Comparison of ENCODE assay signal across 20 cellular contexts in genomic region chr3:14823910-14824629, GRCh38. TPM values are rescaled to one million over a fixed set of nuclear protein-coding genes. Genes with fewer than 3 reads are reported as not detected.
DNase-seq lines count a peak whose midpoint lies in the region; ATAC-seq and TF ChIP-seq lines count a peak whose summit lies in the region.
"Had no signal": no experiment of that assay in that cellular context is flagged by ENCODE, and none has a peak within 500 bp of the region (broad histone marks: within the 10 kb centered on the region; RNA-seq: fewer than 3 reads in every experiment).

No MANE protein-coding gene starts in this region.

- H3K4me3 ChIP-seq in esophagus muscularis mucosa (no peak overlapping the region), trophoblast cell (ENCODE audit: low read depth, low read length) (no peak overlapping the region)
- H3K4me3 ChIP-seq: dorsolateral prefrontal cortex, SJCRH30 had no signal

- H3K23ac ChIP-seq in trophoblast cell (ENCODE audit: low read length): peak overlapping the region; percentile 70

- no peaks in the 10 kb centered on the region for H3K4me1 Mint-ChIP-seq in immature natural killer cell
- H3K4me1 Mint-ChIP-seq: naive thymus-derived CD8-positive, alpha-beta T cell; T-helper 17 cell had no signal

- no peaks in the 10 kb centered on the region for H3K79me1 ChIP-seq in trophoblast cell (ENCODE audit: low read length)

- H3K9me3 ChIP-seq in esophagus muscularis mucosa: no peaks in the 10 kb centered on the region
- no peaks in the 10 kb centered on the region for H3K9me3 ChIP-seq in trophoblast cell (ENCODE audit: insufficient read depth, low read depth, low read length)
- H3K9me3 ChIP-seq: SJCRH30 had no signal

- 83% methylated on average over 13 of the region's 13 CpGs for WGBS in esophagus muscularis mucosa
- no CpG with 5 or more reads among the region's 13 CpGs for WGBS in trophoblast cell (ENCODE audit: extremely low coverage, insufficient coverage, insufficient read length)

- no peak overlapping the region for H4K12ac ChIP-seq in trophoblast cell (ENCODE audit: low read depth, low read length)

- H3K4me3 Mint-ChIP-seq in immature natural killer cell: no peak overlapping the region
- H3K4me3 Mint-ChIP-seq: CD8-positive, alpha-beta T cell; naive thymus-derived CD8-positive, alpha-beta T cell; T-helper 17 cell had no signal

- TF ChIP-seq POLR2A in esophagus muscularis mucosa (IDR thresholded peaks at IDR 0.05; ENCODE audit: low read depth): no peak

- H3K27me3 Mint-ChIP-seq in immature natural killer cell (ENCODE audit: low read depth in 3 of 3): peaks cover 0 to 3% (median 0%) of the 10 kb centered on the region in 3 donors

- H2AK5ac ChIP-seq in trophoblast cell (ENCODE audit: low read length): no peak overlapping the region

- ATAC-seq in GM19023 (IDR thresholded peaks at IDR 0.05; ENCODE audit: unreplicated experiment) (no peak), HG02973 (IDR thresholded peaks at IDR 0.05; ENCODE audit: unreplicated experiment) (no peak), HG03442 (IDR thresholded peaks at IDR 0.05; ENCODE audit: unreplicated experiment) (no peak)
- ATAC-seq: CD8-positive, alpha-beta T cell; naive thymus-derived CD8-positive, alpha-beta T cell; T-helper 17 cell had no signal

- H3K36me3 Mint-ChIP-seq in immature natural killer cell: no peaks in the 10 kb centered on the region
- H3K36me3 Mint-ChIP-seq: CD8-positive, alpha-beta T cell; naive thymus-derived CD8-positive, alpha-beta T cell had no signal

- H3K27ac Mint-ChIP-seq in immature natural killer cell: no peak overlapping the region
- H3K27ac Mint-ChIP-seq: CD8-positive, alpha-beta T cell; T-helper 17 cell had no signal

- H3K14ac ChIP-seq in trophoblast cell (ENCODE audit: low read length): no peak overlapping the region

- H3K4ac ChIP-seq in trophoblast cell (ENCODE audit: low read depth, low read length): no peak overlapping the region

- H3K4me2 ChIP-seq in trophoblast cell (ENCODE audit: low read length): no peak overlapping the region

- H3K36me3 ChIP-seq in esophagus muscularis mucosa (peaks cover 0 to 25% (median 14%) of the 10 kb centered on the region in 4 donors), trophoblast cell (ENCODE audit: control insufficient read depth in 1 of 2, insufficient read depth in 2 of 2, low read length in 2 of 2) (peaks cover 14 to 21% of the 10 kb centered on the region in 2 experiments)
- H3K36me3 ChIP-seq: SJCRH30 had no signal

- no peak overlapping the region for H2BK5ac ChIP-seq in trophoblast cell (ENCODE audit: low read depth, low read length, poor library complexity)

- no peak overlapping the region for H2AFZ ChIP-seq in trophoblast cell (ENCODE audit: insufficient read depth, low read length, poor library complexity)

- peaks cover 12 to 29% (median 22%) of the 10 kb centered on the region in 4 donors for H3K4me1 ChIP-seq in esophagus muscularis mucosa
- peaks cover 4 to 16% of the 10 kb centered on the region in 2 experiments for H3K4me1 ChIP-seq in trophoblast cell (ENCODE audit: control insufficient read depth in 1 of 2, insufficient read depth in 2 of 2, low read length in 2 of 2)
- H3K4me1 ChIP-seq: SJCRH30 had no signal

- H3K18ac ChIP-seq in trophoblast cell (ENCODE audit: low read length): no peak overlapping the region

- H2BK120ac ChIP-seq in trophoblast cell (ENCODE audit: insufficient read depth, low read length, poor library complexity): no peak overlapping the region

- peak overlapping the region; percentile 68 for H3K27ac ChIP-seq in 22Rv1
- H3K27ac ChIP-seq in esophagus muscularis mucosa (replicated peaks in 1 of 4): peak overlapping the region in 3 of 4 donors; percentile 28 to 51 (median 41)
- H3K27ac ChIP-seq in trophoblast cell (ENCODE audit: low read depth, low read length): no peak overlapping the region
- H3K27ac ChIP-seq: SJCRH30 had no signal

- TF ChIP-seq CTCF in 22Rv1 (IDR thresholded peaks at IDR 0.05) (no peak), esophagus muscularis mucosa (IDR thresholded peaks at IDR 0.05) (no peak)

- intact Hi-C loops in esophagus muscularis mucosa (cut with DNase I): no loop called here

- no peak overlapping the region for H4K91ac ChIP-seq in trophoblast cell (ENCODE audit: low read depth, low read length)

- H3K9ac ChIP-seq in trophoblast cell (ENCODE audit: low read length): no peak overlapping the region

- H3K9me3 Mint-ChIP-seq in immature natural killer cell: no peaks in the 10 kb centered on the region
- H3K9me3 Mint-ChIP-seq: CD8-positive, alpha-beta T cell; naive thymus-derived CD8-positive, alpha-beta T cell had no signal

- H3K27me3 ChIP-seq in esophagus muscularis mucosa: peaks cover 0 to 11% (median 0%) of the 10 kb centered on the region in 4 donors
- no peaks in the 10 kb centered on the region for H3K27me3 ChIP-seq in trophoblast cell (ENCODE audit: insufficient read depth, low read length)
- H3K27me3 ChIP-seq: SJCRH30 had no signal

- H4K8ac ChIP-seq in trophoblast cell (ENCODE audit: low read depth, low read length): no peak overlapping the region

- DNase-seq in NOMO-1 treated with DMSO at 0.1 percent for 48 hours (lab: John Stamatoyannopoulos, UW; ENCODE audit: unreplicated experiment) (peak; percentile 60), esophagus muscularis mucosa (ENCODE audit: extremely low spot score) (no peak), trophoblast cell (peak; percentile 31 to 53), immature natural killer cell (no peak)
- DNase-seq: activated CD4-positive, alpha-beta T cell treated with anti-CD3 and anti-CD28 coated beads, Interleukin-2, amount 50 U/mL, for 48 hours; CD8-positive, alpha-beta T cell; DMS79 treated with DMSO at 0.1 percent for 48 hours; dorsolateral prefrontal cortex; mesenchymal stem cell; naive thymus-derived CD8-positive, alpha-beta T cell; NCI-H2029 treated with DMSO at 0.1 percent for 48 hours; NCI-H510A; OCI-M1; SJCRH30; stimulated activated CD4-positive, alpha-beta T cell treated with anti-CD3 and anti-CD28 coated beads, Interleukin-4, amount 100 ng/mL, for 4 hours; T-helper 17 cell had no signal

- H3K79me2 ChIP-seq in trophoblast cell (ENCODE audit: control insufficient read depth, insufficient read depth, low read length, poor library complexity): no peaks in the 10 kb centered on the region

- no peak for TF ChIP-seq EP300 in esophagus muscularis mucosa (IDR thresholded peaks at IDR 0.05)

- H2BK12ac ChIP-seq in trophoblast cell (ENCODE audit: low read length): no peak overlapping the region

RNA-seq across cellular contexts. Expression of gene FGD5, which starts 5.3 kb away (rescaled TPM):
- 10 to 100 TPM; 15.4 to 21.1 (median 16.1) TPM for total RNA-seq in esophagus muscularis mucosa
- 23.6 and 27.1 TPM in 2 replicates for polyA plus RNA-seq in trophoblast cell (2013)
- not detected for polyA plus RNA-seq in immature natural killer cell
- total RNA-seq: CD8-positive, alpha-beta T cell; SJCRH30; T-helper 17 cell had no signal
- polyA plus RNA-seq: naive thymus-derived CD8-positive, alpha-beta T cell had no signal

Comparison
In these comparisons a context has a peak if more than half of its experiments do, and no peak if none do; other contexts are left out.
1. DNase-seq: peak in NOMO-1 treated with DMSO at 0.1 percent for 48 hours (single experiment) and trophoblast cell (2 of 2); none in esophagus muscularis mucosa (single experiment) and immature natural killer cell (0 of 3).